Comparison of ENCODE assay signal across 1 cellular context in genomic region chr17:78227455-78227916, GRCh38.
TF ChIP-seq lines count a peak whose summit lies in the region.

No MANE protein-coding gene starts in this region.

TF ChIP-seq in IMR-90, 13 proteins besides CTCF, POLR2A, EP300 and RAD21:
- TF ChIP-seq CHD1 (IDR thresholded peaks at IDR 0.05; ENCODE audit: low read depth, low read length) (no peak), NFE2L2 (IDR thresholded peaks at IDR 0.05; ENCODE audit: low read depth, low read length) (no peak), MAFK (IDR thresholded peaks at IDR 0.05; ENCODE audit: low read depth, low read length) (no peak), USF2 (IDR thresholded peaks at IDR 0.05; ENCODE audit: low read depth, low read length) (no peak), FOS (IDR thresholded peaks at IDR 0.05; ENCODE audit: low read depth, low read length) (no peak), BHLHE40 (IDR thresholded peaks at IDR 0.05; ENCODE audit: low read depth, low read length) (no peak), RCOR1 (IDR thresholded peaks at IDR 0.05; ENCODE audit: insufficient replicate concordance, low read length) (no peak)
- TF ChIP-seq, protein P1, sequence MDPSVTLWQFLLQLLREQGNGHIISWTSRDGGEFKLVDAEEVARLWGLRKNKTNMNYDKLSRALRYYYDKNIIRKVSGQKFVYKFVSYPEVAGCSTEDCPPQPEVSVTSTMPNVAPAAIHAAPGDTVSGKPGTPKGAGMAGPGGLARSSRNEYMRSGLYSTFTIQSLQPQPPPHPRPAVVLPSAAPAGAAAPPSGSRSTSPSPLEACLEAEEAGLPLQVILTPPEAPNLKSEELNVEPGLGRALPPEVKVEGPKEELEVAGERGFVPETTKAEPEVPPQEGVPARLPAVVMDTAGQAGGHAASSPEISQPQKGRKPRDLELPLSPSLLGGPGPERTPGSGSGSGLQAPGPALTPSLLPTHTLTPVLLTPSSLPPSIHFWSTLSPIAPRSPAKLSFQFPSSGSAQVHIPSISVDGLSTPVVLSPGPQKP (IDR thresholded peaks at IDR 0.05; ENCODE audit: borderline replicate concordance, low read depth, low read length) = no peak
